1 cellular context compared by ENCODE assay signal in the genomic region with DNA sequence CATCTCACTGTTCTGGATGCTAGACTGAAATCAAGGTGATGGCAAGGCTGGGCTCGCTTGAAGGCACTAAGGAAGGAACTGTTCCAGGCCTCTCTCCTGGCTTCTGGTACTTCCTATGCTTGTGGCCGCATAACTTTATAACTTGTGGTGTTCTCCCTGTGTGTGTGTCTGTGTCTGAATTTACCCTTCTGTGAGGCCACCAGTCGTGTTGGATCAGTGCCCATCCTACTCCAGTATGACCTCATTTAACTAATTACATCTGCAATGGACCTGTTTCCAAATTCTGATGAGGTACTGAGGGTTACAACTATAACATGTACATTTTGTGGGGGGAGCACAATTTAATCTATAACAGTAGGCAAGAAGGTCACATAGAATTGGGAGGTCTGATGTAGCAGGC.
TF ChIP-seq lines count a peak whose summit lies in the region.

No MANE protein-coding gene starts in this region.

TF ChIP-seq in H1, 55 proteins besides CTCF, POLR2A, EP300 and RAD21:
- TF ChIP-seq KDM5A (IDR thresholded peaks at IDR 0.05; ENCODE audit: low read length) (no peak), GABPA (IDR thresholded peaks at IDR 0.05; ENCODE audit: borderline replicate concordance, insufficient read depth, low read length) (no peak), NRF1 (IDR thresholded peaks at IDR 0.05; ENCODE audit: low read depth, low read length) (no peak), RXRA (IDR thresholded peaks at IDR 0.05; ENCODE audit: insufficient read depth, low read depth, low read length) (no peak), CBX5 (IDR thresholded peaks at IDR 0.05; ENCODE audit: low read depth, low read length) (no peak), SUZ12 (IDR thresholded peaks at IDR 0.05; ENCODE audit: low read length) (no peak), JUN (IDR thresholded peaks at IDR 0.05; ENCODE audit: low read depth, low read length) (no peak), TAF7 (optimal IDR thresholded peaks at IDR 0.05; ENCODE audit: borderline replicate concordance, low read depth, low read length) (no peak), SP1 (IDR thresholded peaks at IDR 0.05; ENCODE audit: low read depth, low read length) (no peak), MAFK (IDR thresholded peaks at IDR 0.05; ENCODE audit: low read depth, low read length) (no peak), TAF1 (IDR thresholded peaks at IDR 0.05; ENCODE audit: low read depth, low read length) (no peak), CEBPB (IDR thresholded peaks at IDR 0.05; ENCODE audit: low read depth, low read length) (no peak), BCL11A (IDR thresholded peaks at IDR 0.05; ENCODE audit: low read depth in 2 of 2, low read length in 2 of 2) (no peak), HDAC6 (IDR thresholded peaks at IDR 0.05; ENCODE audit: low read depth, low read length) (no peak), ATF3 (IDR thresholded peaks at IDR 0.05; ENCODE audit: insufficient read depth, low read depth, low read length) (no peak), SP4 (IDR thresholded peaks at IDR 0.05; ENCODE audit: low read length) (no peak), EGR1 (IDR thresholded peaks at IDR 0.05; ENCODE audit: borderline replicate concordance, low read depth, low read length) (no peak), YY1 (IDR thresholded peaks at IDR 0.05; ENCODE audit: low read depth, low read length) (no peak), CTBP2 (IDR thresholded peaks at IDR 0.05; ENCODE audit: borderline replicate concordance, insufficient read depth, insufficient read length, low read length) (no peak)
- TF ChIP-seq, protein P1, sequence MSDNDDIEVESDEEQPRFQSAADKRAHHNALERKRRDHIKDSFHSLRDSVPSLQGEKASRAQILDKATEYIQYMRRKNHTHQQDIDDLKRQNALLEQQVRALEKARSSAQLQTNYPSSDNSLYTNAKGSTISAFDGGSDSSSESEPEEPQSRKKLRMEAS (IDR thresholded peaks at IDR 0.05) = no peak
